ENCODE assay signal across 24 cellular contexts in genomic region chr11:57124460-57124859, GRCh38. TPM values are rescaled to one million over a fixed set of nuclear protein-coding genes. Genes with fewer than 3 reads are reported as not detected.
"Had no signal": no experiment of that assay in that cellular context is flagged by ENCODE, and none has a peak within 500 bp of the region (broad histone marks: within the 10 kb centered on the region; RNA-seq: fewer than 3 reads in every experiment).

No MANE protein-coding gene starts in this region.

- H3K27me3 ChIP-seq: gastrocnemius medialis, sigmoid colon had no signal

- H3K4me3 ChIP-seq: breast epithelium, gastrocnemius medialis, left ventricle myocardium inferior, sigmoid colon, thoracic aorta had no signal

- H3K4me1 ChIP-seq: breast epithelium, sigmoid colon had no signal

- FAIRE-seq: TTC549 had no signal

- DNase-seq: activated CD4-positive, alpha-beta T cell treated with anti-CD3 and anti-CD28 coated beads for 36 hours; activated CD8-positive, alpha-beta T cell treated with anti-CD3 and anti-CD28 coated beads for 36 hours; activated naive CD4-positive, alpha-beta T cell treated with anti-CD3 and anti-CD28 coated beads, Interleukin-2, amount 10 ng/mL, durations not matched to agents 7 days and 5 days; activated T-cell treated with anti-CD3 and anti-CD28 coated beads, Interleukin-2, amount 50 U/mL, for 4 hours; aorta; cerebellar nuclear complex; cortex of kidney; effector CD4-positive, alpha-beta T cell; gastrocnemius medialis; head of caudate nucleus; left ventricle myocardium inferior; mammary epithelial cell; naive B cell; posterior cingulate gyrus; sigmoid colon; stimulated activated naive B cell treated with anti-CD40 and anti-IgM and Interleukin-4, amounts not matched to agents 10 μg/mL and 1 μg/mL and 100 μg/mL, for 72 hours had no signal

- H3K27ac Mint-ChIP-seq: activated CD4-positive, alpha-beta T cell treated with anti-CD3 and anti-CD28 coated beads for 36 hours; activated CD8-positive, alpha-beta T cell treated with anti-CD3 and anti-CD28 coated beads for 36 hours; activated naive CD4-positive, alpha-beta T cell treated with anti-CD3 and anti-CD28 coated beads, Interleukin-2, amount 10 ng/mL, durations not matched to agents 7 days and 5 days; naive B cell; stimulated activated naive B cell treated with anti-CD40 and anti-IgM and Interleukin-4, amounts not matched to agents 10 μg/mL and 1 μg/mL and 100 μg/mL, for 72 hours; T-helper 2 cell treated with Interferon-gamma antibody and Interleukin-4, amounts not matched to agents 5 μg/mL and 100 μg/mL, for 36 hours had no signal

- H3K36me3 ChIP-seq: breast epithelium, gastrocnemius medialis, left ventricle myocardium inferior, neutrophil, sigmoid colon, thoracic aorta had no signal

- H3K36me3 Mint-ChIP-seq: activated naive CD4-positive, alpha-beta T cell treated with anti-CD3 and anti-CD28 coated beads, Interleukin-2, amount 10 ng/mL, durations not matched to agents 7 days and 5 days; naive B cell; stimulated activated naive B cell treated with anti-CD40 and anti-IgM and Interleukin-4, amounts not matched to agents 10 μg/mL and 1 μg/mL and 100 μg/mL, for 72 hours had no signal

- H3K9me3 ChIP-seq: breast epithelium, gastrocnemius medialis, left ventricle myocardium inferior, neutrophil, sigmoid colon, thoracic aorta had no signal

- H3K27ac ChIP-seq: breast epithelium, gastrocnemius medialis, left ventricle myocardium inferior, neutrophil, sigmoid colon, thoracic aorta had no signal

- H3K4me3 Mint-ChIP-seq: activated CD4-positive, alpha-beta T cell treated with anti-CD3 and anti-CD28 coated beads for 36 hours; activated CD8-positive, alpha-beta T cell treated with anti-CD3 and anti-CD28 coated beads for 36 hours; activated naive CD4-positive, alpha-beta T cell treated with anti-CD3 and anti-CD28 coated beads, Interleukin-2, amount 10 ng/mL, durations not matched to agents 7 days and 5 days; activated T-cell treated with anti-CD3 and anti-CD28 coated beads, Interleukin-2, amount 50 U/mL, for 4 hours; stimulated activated naive B cell treated with anti-CD40 and anti-IgM and Interleukin-4, amounts not matched to agents 10 μg/mL and 1 μg/mL and 100 μg/mL, for 72 hours; T-helper 2 cell treated with Interferon-gamma antibody and Interleukin-4, amounts not matched to agents 5 μg/mL and 100 μg/mL, for 36 hours had no signal

- H3K9me3 Mint-ChIP-seq: activated CD8-positive, alpha-beta T cell treated with anti-CD3 and anti-CD28 coated beads for 36 hours; activated naive CD4-positive, alpha-beta T cell treated with anti-CD3 and anti-CD28 coated beads, Interleukin-2, amount 10 ng/mL, durations not matched to agents 7 days and 5 days; activated T-cell treated with anti-CD3 and anti-CD28 coated beads, Interleukin-2, amount 50 U/mL, for 4 hours; T-helper 2 cell treated with Interferon-gamma antibody and Interleukin-4, amounts not matched to agents 5 μg/mL and 100 μg/mL, for 36 hours had no signal

- H3K4me1 Mint-ChIP-seq: activated CD4-positive, alpha-beta T cell treated with anti-CD3 and anti-CD28 coated beads for 36 hours; activated naive CD4-positive, alpha-beta T cell treated with anti-CD3 and anti-CD28 coated beads, Interleukin-2, amount 10 ng/mL, durations not matched to agents 7 days and 5 days; naive B cell; stimulated activated naive B cell treated with anti-CD40 and anti-IgM and Interleukin-4, amounts not matched to agents 10 μg/mL and 1 μg/mL and 100 μg/mL, for 72 hours had no signal

- ATAC-seq: activated CD4-positive, alpha-beta T cell treated with anti-CD3 and anti-CD28 coated beads for 36 hours; activated CD8-positive, alpha-beta T cell treated with anti-CD3 and anti-CD28 coated beads for 36 hours; activated T-cell treated with anti-CD3 and anti-CD28 coated beads, Interleukin-2, amount 50 U/mL, for 4 hours; gastrocnemius medialis; stimulated activated naive B cell treated with anti-CD40 and anti-IgM and Interleukin-4, amounts not matched to agents 10 μg/mL and 1 μg/mL and 100 μg/mL, for 72 hours had no signal

RNA-seq across cellular contexts. Expression of gene LRRC55, which starts 57.3 kb away (rescaled TPM):
- total RNA-seq: activated CD4-positive, alpha-beta T cell treated with anti-CD3 and anti-CD28 coated beads for 36 hours; activated CD8-positive, alpha-beta T cell treated with anti-CD3 and anti-CD28 coated beads for 36 hours; activated T-cell treated with anti-CD3 and anti-CD28 coated beads, Interleukin-2, amount 50 U/mL, for 4 hours; breast epithelium; gastrocnemius medialis; mammary epithelial cell; mononuclear cell; renal cortical epithelial cell; thoracic aorta; ureter had no signal
- polyA plus RNA-seq: mammary epithelial cell had no signal
